In the genomic region with DNA sequence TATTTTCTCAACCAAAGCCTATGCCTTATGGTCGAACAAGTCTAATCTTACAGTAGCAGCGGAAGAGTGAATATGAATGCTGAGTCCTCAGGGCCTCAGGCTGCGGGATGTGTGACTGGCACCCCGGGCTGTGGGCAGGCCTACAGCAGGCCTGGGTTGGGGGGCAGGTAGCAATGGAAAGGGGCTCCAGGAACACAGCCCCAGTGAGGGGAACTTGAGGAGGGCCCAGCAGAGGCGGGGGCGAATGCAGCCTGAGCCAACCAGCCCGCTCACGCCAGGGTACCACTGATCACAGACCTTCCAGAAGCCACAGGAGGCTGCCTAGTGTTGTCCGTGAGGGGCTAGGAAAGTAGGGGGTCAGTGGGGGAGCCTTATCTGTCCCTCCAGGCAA, we compare ENCODE assay signal across 20 cellular contexts. TPM values are rescaled to one million over a fixed set of nuclear protein-coding genes. Genes with fewer than 3 reads are reported as not detected.
A peak's percentile ranks its signal among the peaks of the same experiment; 100 is the strongest.
DNase-seq lines count a peak whose midpoint lies in the region; ATAC-seq and TF ChIP-seq lines count a peak whose summit lies in the region.
"Had no signal": no experiment of that assay in that cellular context is flagged by ENCODE, and none has a peak within 500 bp of the region (broad histone marks: within the 10 kb centered on the region; RNA-seq: fewer than 3 reads in every experiment).

No MANE protein-coding gene starts in this region.

- no peak for ATAC-seq in CD4-positive, alpha-beta T cell (ENCODE audit: poor library complexity)
- ATAC-seq in activated CD8-positive, alpha-beta T cell treated with anti-CD3 and anti-CD28 coated beads, Interleukin-2, amount 10 ng/mL, durations not matched to agents 7 days and 5 days = no peak
- ATAC-seq: left cardiac atrium had no signal

- no peak overlapping the region for H4K8ac ChIP-seq in mesendoderm (ENCODE audit: low read depth, low read length)

- no peaks in the 10 kb centered on the region for H3K36me3 Mint-ChIP-seq in CD4-positive, alpha-beta T cell (ENCODE audit: low read depth)
- no peaks in the 10 kb centered on the region for H3K36me3 Mint-ChIP-seq in activated CD8-positive, alpha-beta T cell treated with anti-CD3 and anti-CD28 coated beads, Interleukin-2, amount 10 ng/mL, durations not matched to agents 7 days and 5 days (ENCODE audit: low read depth)

- H3K18ac ChIP-seq in mesendoderm (ENCODE audit: low read length) = no peak overlapping the region

- no peak for DNase-seq in CD4-positive, alpha-beta T cell
- no peak for DNase-seq in activated CD8-positive, alpha-beta T cell treated with anti-CD3 and anti-CD28 coated beads, Interleukin-2, amount 10 ng/mL, durations not matched to agents 7 days and 5 days
- DNase-seq in mesendoderm (no peak), GDM1 (lab: John Stamatoyannopoulos, UW) (no peak), NCI-H345 treated with DMSO at 0.1 percent for 48 hours (lab: John Stamatoyannopoulos, UW; ENCODE audit: unreplicated experiment) (no peak), NCI-H2029 (lab: John Stamatoyannopoulos, UW) (no peak), ecto neural progenitor cell (ENCODE audit: low spot score) (no peak)
- DNase-seq: GM23248, left cardiac atrium, NCI-H1048, NCI-H82, small intestine, upper lobe of right lung had no signal

- no peak overlapping the region for H3K4ac ChIP-seq in mesendoderm (ENCODE audit: low read depth, low read length)

- CTCF ChIA-PET in CD4-positive, alpha-beta T cell (lab: Charles Lee) = interaction anchor here (1.1 to 1.9 kb wide), 4 partner anchors 10 to 17 kb away, joined by 3 to 4 read pairs (median 3); no protein-coding TSS in a partner anchor
- CTCF ChIA-PET in activated CD8-positive, alpha-beta T cell treated with anti-CD3 and anti-CD28 coated beads, Interleukin-2, amount 10 ng/mL, durations not matched to agents 7 days and 5 days (lab: Charles Lee) = interaction anchor here (1.1 to 3.8 kb wide), 7 partner anchors 10 to 119 kb away, joined by 3 to 26 read pairs (median 3); partner anchors contain the start of gene CD6

- H2AK5ac ChIP-seq in mesendoderm (ENCODE audit: low read length) = no peak overlapping the region

- intact Hi-C loops in CD4-positive, alpha-beta T cell (cut with DNase I, micrococcal nuclease) = no loop called here

- H3K9me3 ChIP-seq in CD4-positive, alpha-beta T cell (ENCODE audit: control insufficient read depth, low read length) = no peaks in the 10 kb centered on the region
- H3K9me3 ChIP-seq: ascending aorta, upper lobe of right lung had no signal

- no peak overlapping the region for H2BK15ac ChIP-seq in mesendoderm (replicated peaks; ENCODE audit: low read depth)

- POLR2A ChIA-PET in CD4-positive, alpha-beta T cell (lab: Charles Lee) = interaction anchor here (0.6 to 4.3 kb wide), 9 partner anchors 9 to 65 kb away, joined by 3 to 43 read pairs (median 8); partner anchors contain the start of gene CD5
- POLR2A ChIA-PET in activated CD8-positive, alpha-beta T cell treated with anti-CD3 and anti-CD28 coated beads, Interleukin-2, amount 10 ng/mL, durations not matched to agents 7 days and 5 days (lab: Charles Lee) = interaction anchor here (0.7 to 4.5 kb wide), 8 partner anchors 9 to 104 kb away, joined by 3 to 29 read pairs (median 6); partner anchors contain the start of gene CD5

- H4K5ac ChIP-seq in mesendoderm (ENCODE audit: low read length) = no peak overlapping the region

- no peaks in the 10 kb centered on the region for H3K79me1 ChIP-seq in mesendoderm (ENCODE audit: low read length)

- no peak overlapping the region for H3K4me2 ChIP-seq in mesendoderm (ENCODE audit: low read length)

- no peak overlapping the region for H2BK5ac ChIP-seq in mesendoderm (ENCODE audit: low read length)

- H3K9me3 Mint-ChIP-seq in CD4-positive, alpha-beta T cell = no peaks in the 10 kb centered on the region
- H3K9me3 Mint-ChIP-seq in activated CD8-positive, alpha-beta T cell treated with anti-CD3 and anti-CD28 coated beads, Interleukin-2, amount 10 ng/mL, durations not matched to agents 7 days and 5 days (ENCODE audit: insufficient read depth) = no peaks in the 10 kb centered on the region

- H3K27ac Mint-ChIP-seq in CD4-positive, alpha-beta T cell = peak overlapping the region; percentile 93
- H3K27ac Mint-ChIP-seq in activated CD8-positive, alpha-beta T cell treated with anti-CD3 and anti-CD28 coated beads, Interleukin-2, amount 10 ng/mL, durations not matched to agents 7 days and 5 days = peak overlapping the region; percentile 90

- H3K4me3 ChIP-seq in GM08714 (ENCODE audit: low read length) (peak overlapping the region; percentile 37; the same call in 1 of the 2 replicates), mesendoderm (ENCODE audit: low read length) (no peak overlapping the region)
- H3K4me3 ChIP-seq: ascending aorta, GM23248, upper lobe of right lung had no signal

- WGBS in mesendoderm (ENCODE audit: extremely low coverage, insufficient coverage, low lambda C conversion rate) = no CpG with 5 or more reads among the region's 9 CpGs

- H3K4me1 ChIP-seq in mesendoderm (ENCODE audit: control insufficient read depth, low read depth, low read length) = peaks cover 4% of the 10 kb centered on the region
- H3K4me1 ChIP-seq: ascending aorta, foreskin keratinocyte, parathyroid adenoma had no signal

- peak overlapping the region; percentile 59 for H3K27ac ChIP-seq in CD4-positive, alpha-beta T cell (ENCODE audit: low read depth, low read length)
- H3K27ac ChIP-seq in mesendoderm (ENCODE audit: low read depth, low read length) = no peak overlapping the region
- H3K27ac ChIP-seq: ascending aorta, foreskin keratinocyte, GM23248, parathyroid adenoma, upper lobe of right lung had no signal

- peaks cover 66% of the 10 kb centered on the region for H3K4me1 Mint-ChIP-seq in CD4-positive, alpha-beta T cell (ENCODE audit: low read depth)
- H3K4me1 Mint-ChIP-seq in activated CD8-positive, alpha-beta T cell treated with anti-CD3 and anti-CD28 coated beads, Interleukin-2, amount 10 ng/mL, durations not matched to agents 7 days and 5 days (ENCODE audit: low read depth) = peaks cover 55% of the 10 kb centered on the region

- H3K4me3 Mint-ChIP-seq in CD4-positive, alpha-beta T cell = peak overlapping the region; percentile 81
- H3K4me3 Mint-ChIP-seq in activated CD8-positive, alpha-beta T cell treated with anti-CD3 and anti-CD28 coated beads, Interleukin-2, amount 10 ng/mL, durations not matched to agents 7 days and 5 days = peak overlapping the region; percentile 65

- H3K36me3 ChIP-seq in mesendoderm (ENCODE audit: control insufficient read depth, insufficient read depth, low read length) = no peaks in the 10 kb centered on the region
- H3K36me3 ChIP-seq: ascending aorta, upper lobe of right lung had no signal

- H3K27me3 ChIP-seq in CD4-positive, alpha-beta T cell (ENCODE audit: control insufficient read depth, insufficient read depth, low read length) = no peaks in the 10 kb centered on the region
- no peaks in the 10 kb centered on the region for H3K27me3 ChIP-seq in mesendoderm (ENCODE audit: insufficient read depth, low read length, poor library complexity)
- H3K27me3 ChIP-seq: ascending aorta, foreskin keratinocyte, upper lobe of right lung had no signal

- no peaks in the 10 kb centered on the region for H3K79me2 ChIP-seq in mesendoderm (ENCODE audit: control insufficient read depth, insufficient read depth, low read length)
- H3K79me2 ChIP-seq: parathyroid adenoma had no signal

- no peak for TF ChIP-seq CTCF in CD4-positive, alpha-beta T cell (IDR thresholded peaks at IDR 0.05)

- no peak overlapping the region for H3K23ac ChIP-seq in mesendoderm (ENCODE audit: low read length)

- H3K56ac ChIP-seq in mesendoderm (ENCODE audit: low read length) = peak overlapping the region; percentile 17

- no peaks in the 10 kb centered on the region for H3K27me3 Mint-ChIP-seq in CD4-positive, alpha-beta T cell
- H3K27me3 Mint-ChIP-seq in activated CD8-positive, alpha-beta T cell treated with anti-CD3 and anti-CD28 coated beads, Interleukin-2, amount 10 ng/mL, durations not matched to agents 7 days and 5 days (ENCODE audit: low read depth) = no peaks in the 10 kb centered on the region

- no peak overlapping the region for H2BK120ac ChIP-seq in mesendoderm (ENCODE audit: low read depth, low read length)

- H3K9ac ChIP-seq in mesendoderm (ENCODE audit: low read length) = no peak overlapping the region
- H3K9ac ChIP-seq: GM23248, parathyroid adenoma had no signal

RNA-seq across cellular contexts. Expression of gene CD5, which starts 11.3 kb away (rescaled TPM):
- 100 to 1,000 TPM; 421 to 423 TPM for total RNA-seq in CD4-positive, alpha-beta T cell
- 100 to 1,000 TPM; 252 to 274 TPM for total RNA-seq in activated CD8-positive, alpha-beta T cell treated with anti-CD3 and anti-CD28 coated beads, Interleukin-2, amount 10 ng/mL, durations not matched to agents 7 days and 5 days
- not detected for polyA plus RNA-seq in mesendoderm (2013, experiment 1 of 2)
- not detected for polyA plus RNA-seq in mesendoderm (2013, experiment 2 of 2)
- total RNA-seq: Daoy, foreskin keratinocyte, GM23248, RPMI7951 had no signal
- polyA plus RNA-seq: BJ, foreskin keratinocyte, GM23248 had no signal
